21 cellular contexts compared by ENCODE assay signal in genomic region chr9:76619645-76620044, GRCh38.
A peak's percentile ranks its signal among the peaks of the same experiment; 100 is the strongest.
DNase-seq lines count a peak whose midpoint lies in the region; ATAC-seq and TF ChIP-seq lines count a peak whose summit lies in the region.
"Had no signal": no experiment of that assay in that cellular context is flagged by ENCODE, and none has a peak within 500 bp of the region (broad histone marks: within the 10 kb centered on the region; RNA-seq: fewer than 3 reads in every experiment).

No MANE protein-coding gene starts in this region.

- peaks cover 2 to 54% (median 11%) of the 10 kb centered on the region in 6 donors for H3K4me1 ChIP-seq in spleen

- ATAC-seq in left ventricle myocardium superior (peak; percentile 63), HG02642 (IDR thresholded peaks at IDR 0.05; ENCODE audit: poor library complexity, unreplicated experiment) (no peak), HG02798 (IDR thresholded peaks at IDR 0.05; ENCODE audit: poor library complexity, unreplicated experiment) (no peak)
- ATAC-seq: T-cell had no signal

- peaks cover 48% of the 10 kb centered on the region for H3K4me1 Mint-ChIP-seq in chondrocyte (ENCODE audit: low read depth)

- no peak overlapping the region for H3K4me3 Mint-ChIP-seq in chondrocyte (ENCODE audit: unreplicated experiment)
- H3K4me3 Mint-ChIP-seq: activated CD4-positive, alpha-beta T cell treated with anti-CD3 and anti-CD28 coated beads, Interleukin-2, amount 10 ng/mL, durations not matched to agents 24 days and 14 days; neural crest cell; T-cell had no signal

- TF ChIP-seq CTCF in chondrocyte (IDR thresholded peaks at IDR 0.05): no peak
- TF ChIP-seq CTCF in spleen (IDR thresholded peaks at IDR 0.05 in 8 of 11, conservative IDR thresholded peaks at IDR 0.05 in 3 of 11): no peak

- H3K36me3 Mint-ChIP-seq in chondrocyte (ENCODE audit: low read depth): peaks cover 1% of the 10 kb centered on the region
- H3K36me3 Mint-ChIP-seq: T-cell had no signal

- DNase-seq in GM03348 (ENCODE audit: low spot score) (peak; percentile 41), chondrocyte (ENCODE audit: low spot score) (no peak), left ventricle myocardium superior (no peak), spleen (no peak), iPS-NIHi11 (ENCODE audit: low spot score) (no peak), NCI-H1092 treated with DMSO at 0.1 percent for 48 hours (lab: John Stamatoyannopoulos, UW) (no peak)
- DNase-seq: activated CD4-positive, alpha-beta T cell treated with anti-CD3 and anti-CD28 coated beads, Interleukin-2, amount 10 ng/mL, durations not matched to agents 24 days and 14 days; activated CD8-positive, alpha-beta memory T cell treated with anti-CD3 and anti-CD28 coated beads, Interleukin-2, amount 50 U/mL, for 48 hours; activated effector memory CD4-positive, alpha-beta T cell treated with Interleukin-2 at 50 U/mL for 16 hours; central memory CD4-positive, alpha-beta T cell; foreskin melanocyte; midbrain; NCI-H1105; NCI-H2107; NCI-H524; SHP77 treated with DMSO at 0.1 percent for 48 hours; T-cell; tibial artery had no signal

- peaks cover 0 to 4% (median 0%) of the 10 kb centered on the region in 6 donors for H3K36me3 ChIP-seq in spleen

- no peaks in the 10 kb centered on the region for H3K27me3 ChIP-seq in spleen (replicated peaks in 1 of 7)
- H3K27me3 ChIP-seq: tibial artery had no signal

- WGBS in spleen, 5 donors: 31 to 58% (median 35%) methylated on average over 2 of the region's 2 CpGs

- peak overlapping the region; percentile 87 for H3K27ac Mint-ChIP-seq in chondrocyte (ENCODE audit: unreplicated experiment)
- H3K27ac Mint-ChIP-seq: activated CD4-positive, alpha-beta T cell treated with anti-CD3 and anti-CD28 coated beads, Interleukin-2, amount 10 ng/mL, durations not matched to agents 24 days and 14 days; T-cell had no signal

- no peaks in the 10 kb centered on the region for H3K9me3 Mint-ChIP-seq in chondrocyte (ENCODE audit: low read depth)
- H3K9me3 Mint-ChIP-seq: activated CD4-positive, alpha-beta T cell treated with anti-CD3 and anti-CD28 coated beads, Interleukin-2, amount 10 ng/mL, durations not matched to agents 24 days and 14 days; neural crest cell; T-cell had no signal

- no peaks in the 10 kb centered on the region for H3K9me3 ChIP-seq in spleen
- H3K9me3 ChIP-seq: tibial artery had no signal

- H3K27ac ChIP-seq in spleen: peak overlapping the region in 5 of 8 donors; percentile 35 to 65 (median 57)

- intact Hi-C loops in left ventricle myocardium superior (cut with micrococcal nuclease): no loop called here
- intact Hi-C loops in spleen (cut with DNase I; ENCODE audit: low total_unique reads): no loop called here

- no peaks in the 10 kb centered on the region for H3K27me3 Mint-ChIP-seq in chondrocyte (ENCODE audit: low read depth)

- no peak for TF ChIP-seq POLR2A in spleen (IDR thresholded peaks at IDR 0.05)

- H3K4me3 ChIP-seq in spleen: no peak overlapping the region
- H3K4me3 ChIP-seq: tibial artery had no signal
